ENCODE assay signal across 23 cellular contexts in genomic region chr1:7591565-7591964, GRCh38.
DNase-seq lines count a peak whose midpoint lies in the region; ATAC-seq, FAIRE-seq and TF ChIP-seq lines count a peak whose summit lies in the region.
"Had no signal": no experiment of that assay in that cellular context is flagged by ENCODE, and none has a peak within 500 bp of the region (broad histone marks: within the 10 kb centered on the region; RNA-seq: fewer than 3 reads in every experiment).

No MANE protein-coding gene starts in this region.

- H3K9me3 ChIP-seq in right lobe of liver (no peaks in the 10 kb centered on the region), HepG2 (ENCODE audit: low read length) (no peaks in the 10 kb centered on the region), lower lobe of right lung (no peaks in the 10 kb centered on the region), psoas muscle (no peaks in the 10 kb centered on the region), PC-3 (ENCODE audit: low read length) (no peaks in the 10 kb centered on the region)
- H3K9me3 ChIP-seq: BLaER1, MG63 had no signal

- in situ Hi-C loops in HepG2 (cut with HindIII; ENCODE audit: extremely low pct_ligation_motif_present, low pct_unique_long_range_greater_than_20kb), result no loop called here

- DNase-seq in right lobe of liver, result peak in 2 of 3 donors; percentile 40 to 50
- no peak for DNase-seq in HepG2 (ENCODE audit: low spot score)
- peak; percentile 22 for DNase-seq in lower lobe of right lung
- peak; percentile 47 for DNase-seq in sciatic nerve (ENCODE audit: low spot score)
- no peak for DNase-seq in psoas muscle
- no peak for DNase-seq in NCI-H1092 treated with DMSO at 0.1 percent for 48 hours (lab: John Stamatoyannopoulos, UW)
- no peak for DNase-seq in PC-3
- DNase-seq: CD4-positive, alpha-beta memory T cell; DMS153; HCEC 1CT; Kasumi-1; MG63; NCI-H1092; NCI-H146; NCI-H2029 treated with DMSO at 0.1 percent for 48 hours; NCI-H2171 treated with DMSO at 0.1 percent for 48 hours; NCI-H446; NCI-H526 treated with DMSO at 0.1 percent for 48 hours; SHP77 had no signal

- TF ChIP-seq POLR2A in right lobe of liver (IDR thresholded peaks at IDR 0.05) (no peak), HepG2 (IDR thresholded peaks at IDR 0.05; ENCODE audit: insufficient read depth in 1 of 2, low read depth in 2 of 2, low read length in 2 of 2) (no peak)

- H3K79me2 ChIP-seq in HepG2 (ENCODE audit: insufficient read depth, low read length) (no peaks in the 10 kb centered on the region), PC-3 (ENCODE audit: low read length) (no peaks in the 10 kb centered on the region)

- ATAC-seq in right lobe of liver (no peak), HepG2 (no peak), lower lobe of right lung (no peak), sciatic nerve (no peak), psoas muscle (no peak), PC-3 (no peak)
- ATAC-seq: GM12878 had no signal

- H2AFZ ChIP-seq in HepG2 (ENCODE audit: low read length) (no peak overlapping the region), PC-3 (ENCODE audit: low read length) (no peak overlapping the region)

- CTCF ChIA-PET in HepG2 (lab: Yijun Ruan, JAX; ENCODE audit: low intra/inter-chr PET ratio, low total read pairs), result no interaction called here
- CTCF ChIA-PET in PC-3 (lab: Charles Lee), result no interaction called here

- intact Hi-C loops in right lobe of liver (cut with DNase I), result no loop called here
- intact Hi-C loops in HepG2 (cut with micrococcal nuclease; ENCODE audit: unreplicated experiment), result no loop called here
- intact Hi-C loops in lower lobe of right lung (cut with DNase I), result no loop called here
- intact Hi-C loops in sciatic nerve (cut with DNase I), result no loop called here
- intact Hi-C loops in psoas muscle (cut with DNase I), result no loop called here
- intact Hi-C loops in PC-3 (cut with micrococcal nuclease), result no loop called here

- H3F3A ChIP-seq in PC-3 (ENCODE audit: low read length, unreplicated experiment), result no peaks in the 10 kb centered on the region

- TF ChIP-seq CTCF in right lobe of liver (IDR thresholded peaks at IDR 0.05), result no peak
- TF ChIP-seq CTCF in HepG2 (CRISPR knock-in tag; IDR thresholded peaks at IDR 0.05), result no peak
- TF ChIP-seq CTCF in lower lobe of right lung (IDR thresholded peaks at IDR 0.05), result no peak
- no peak for TF ChIP-seq CTCF in psoas muscle (IDR thresholded peaks at IDR 0.05)
- TF ChIP-seq CTCF in PC-3 (conservative IDR thresholded peaks at IDR 0.05; ENCODE audit: low read depth, low read length), result no peak

- H3K27me3 ChIP-seq in right lobe of liver (no peaks in the 10 kb centered on the region), HepG2 (ENCODE audit: control insufficient read depth in 1 of 2, insufficient read depth in 2 of 2, low read length in 2 of 2) (peaks cover 4 to 58% of the 10 kb centered on the region in 2 experiments), lower lobe of right lung (ENCODE audit: low read depth) (no peaks in the 10 kb centered on the region), psoas muscle (ENCODE audit: insufficient read depth in 3 of 3, low read length in 2 of 3) (no peaks in the 10 kb centered on the region), PC-3 (ENCODE audit: low read length) (peaks cover 76% of the 10 kb centered on the region)
- H3K27me3 ChIP-seq: BLaER1, MG63 had no signal

- H3K4me2 ChIP-seq in HepG2 (ENCODE audit: low read depth, low read length) (no peak overlapping the region), PC-3 (ENCODE audit: low read length) (no peak overlapping the region)

- 82% methylated on average over 10 of the region's 10 CpGs for WGBS in right lobe of liver (ENCODE audit: insufficient coverage, low coverage, low lambda C conversion rate, missing lambda C conversion rate)
- WGBS in HepG2 (ENCODE audit: low lambda C conversion rate), result 28% methylated on average over 10 of the region's 10 CpGs
- 64 to 71% (median 70%) methylated on average over 10 of the region's 10 CpGs for WGBS in psoas muscle, 3 donors

- H3K9ac ChIP-seq in HepG2 (ENCODE audit: insufficient read depth, low read depth, low read length) (no peak overlapping the region), PC-3 (ENCODE audit: low read length) (no peak overlapping the region)
- H3K9ac ChIP-seq: BLaER1 had no signal

- H3K9me2 ChIP-seq in PC-3 (replicated peaks; ENCODE audit: low read length), result no peaks in the 10 kb centered on the region

- H4K20me1 ChIP-seq in HepG2 (ENCODE audit: insufficient read depth, low read length) (no peaks in the 10 kb centered on the region), PC-3 (ENCODE audit: low read length) (no peaks in the 10 kb centered on the region)
- H4K20me1 ChIP-seq: BLaER1 had no signal

- H3K4me3 ChIP-seq in right lobe of liver (no peak overlapping the region), HepG2 (replicated peaks in 1 of 3; ENCODE audit: insufficient read depth in 1 of 3, low read depth in 2 of 3, low read length in 3 of 3) (no peak overlapping the region), lower lobe of right lung (no peak overlapping the region), psoas muscle (no peak overlapping the region), PC-3 (ENCODE audit: low read length) (no peak overlapping the region)
- H3K4me3 ChIP-seq: BLaER1, GM12878, MG63 had no signal

- no TSS peak for BruUV-seq in HepG2 (replicated peaks; lab: Mats Ljungman, UMichigan)
- BruUV-seq in PC-3 (replicated peaks; lab: Mats Ljungman, UMichigan), result no TSS peak

- POLR2A ChIA-PET in HepG2 (lab: Yijun Ruan, JAX) (no interaction called here), PC-3 (lab: Charles Lee; ENCODE audit: unreplicated experiment) (no interaction called here)

- no peak for TF ChIP-seq RAD21 in HepG2 (CRISPR knock-in tag; IDR thresholded peaks at IDR 0.05)

- H3K4me1 ChIP-seq in right lobe of liver, result no peaks in the 10 kb centered on the region
- H3K4me1 ChIP-seq in HepG2 (ENCODE audit: insufficient read depth, low read length), result no peaks in the 10 kb centered on the region
- H3K4me1 ChIP-seq in lower lobe of right lung, result no peaks in the 10 kb centered on the region
- H3K4me1 ChIP-seq in psoas muscle, result no peaks in the 10 kb centered on the region
- H3K4me1 ChIP-seq in PC-3 (ENCODE audit: insufficient read depth, low read length), result no peaks in the 10 kb centered on the region

- H3K27ac ChIP-seq in right lobe of liver (no peak overlapping the region), HepG2 (ENCODE audit: extremely low read length, insufficient read depth, low read length) (no peak overlapping the region), lower lobe of right lung (no peak overlapping the region), psoas muscle (no peak overlapping the region), PC-3 (ENCODE audit: low read length) (no peak overlapping the region)
- H3K27ac ChIP-seq: BLaER1, HL-60 had no signal

- TF ChIP-seq EP300 in HepG2 (IDR thresholded peaks at IDR 0.05; ENCODE audit: low read depth in 2 of 2, low read length in 2 of 2) (no peak), HepG2 (CRISPR knock-in tag; IDR thresholded peaks at IDR 0.05; ENCODE audit: borderline replicate concordance) (no peak)

- FAIRE-seq in HepG2 (lab: Jason Lieb, UNC), result no peak
- FAIRE-seq: GM12878, GM19239 had no signal

- H3K36me3 ChIP-seq in right lobe of liver (no peaks in the 10 kb centered on the region), HepG2 (replicated peaks in 1 of 2; ENCODE audit: control insufficient read depth in 1 of 2, insufficient read depth in 2 of 2, low read length in 2 of 2) (no peaks in the 10 kb centered on the region), lower lobe of right lung (no peaks in the 10 kb centered on the region), psoas muscle (ENCODE audit: insufficient read depth in 1 of 2, low read depth in 1 of 2) (no peaks in the 10 kb centered on the region), PC-3 (ENCODE audit: low read depth, low read length) (no peaks in the 10 kb centered on the region)
- H3K36me3 ChIP-seq: BLaER1, MG63 had no signal

TF ChIP-seq in HepG2, 621 proteins besides CTCF, POLR2A, EP300 and RAD21:
- TF ChIP-seq MAFK (conservative IDR thresholded peaks at IDR 0.05 in 1 of 2, IDR thresholded peaks at IDR 0.05 in 1 of 2; ENCODE audit: low read length in 2 of 2) (no peak), EZH2 (conservative IDR thresholded peaks at IDR 0.05; ENCODE audit: low read depth, low read length) (no peak), ZBTB37 (CRISPR knock-in tag; IDR thresholded peaks at IDR 0.05) (no peak), ZNF580 (CRISPR knock-in tag; IDR thresholded peaks at IDR 0.05; ENCODE audit: borderline replicate concordance, low read depth) (no peak), ZNF180 (CRISPR knock-in tag; IDR thresholded peaks at IDR 0.05; ENCODE audit: borderline replicate concordance, low read depth) (no peak), NR1H2 (CRISPR knock-in tag; IDR thresholded peaks at IDR 0.05; ENCODE audit: borderline replicate concordance, low read depth) (no peak)
TF ChIP-seq in HepG2: peak in this region for 0.

Comparison
In these comparisons a context has a peak if more than half of its experiments do, and no peak if none do; other contexts are left out.
1. DNase-seq: peak in right lobe of liver (2 of 3), lower lobe of right lung (single experiment) and sciatic nerve (single experiment); none in HepG2 (single experiment), psoas muscle (0 of 2), NCI-H1092 treated with DMSO at 0.1 percent for 48 hours (single experiment) and PC-3 (single experiment).